ENCODE assay signal across 10 cellular contexts in genomic region chr16:10743227-10743609, GRCh38. TPM values are rescaled to one million over a fixed set of nuclear protein-coding genes. Genes with fewer than 3 reads are reported as not detected.
DNase-seq lines count a peak whose midpoint lies in the region; ATAC-seq and FAIRE-seq lines count a peak whose summit lies in the region.
"Had no signal": no experiment of that assay in that cellular context is flagged by ENCODE, and none has a peak within 500 bp of the region (broad histone marks: within the 10 kb centered on the region; RNA-seq: fewer than 3 reads in every experiment).

No MANE protein-coding gene starts in this region.

- no peak overlapping the region for H4K91ac ChIP-seq in neuronal stem cell (ENCODE audit: low read depth, low read length, poor library complexity)

- peaks cover 16% of the 10 kb centered on the region for H3K36me3 ChIP-seq in CD4-positive, CD25-positive, alpha-beta regulatory T cell (ENCODE audit: control insufficient read depth, insufficient read depth, low read length)
- H3K36me3 ChIP-seq in NT2/D1 (ENCODE audit: insufficient read depth, insufficient read length, low read length) (peaks cover 24% of the 10 kb centered on the region), endocrine pancreas (ENCODE audit: control insufficient read depth, insufficient read depth, low read length) (no peaks in the 10 kb centered on the region), neuronal stem cell (replicated peaks in 1 of 2; ENCODE audit: control insufficient read depth in 2 of 2, insufficient read depth in 2 of 2, low read length in 2 of 2) (peaks cover 3 to 13% of the 10 kb centered on the region in 2 donors)

- peaks cover 14% of the 10 kb centered on the region for H3K36me3 Mint-ChIP-seq in CD4-positive, CD25-positive, alpha-beta regulatory T cell

- H2AK5ac ChIP-seq in neuronal stem cell (ENCODE audit: low read depth, low read length): no peak overlapping the region

- H3K4me1 ChIP-seq in CD4-positive, CD25-positive, alpha-beta regulatory T cell (ENCODE audit: control insufficient read depth, insufficient read depth, low read length, poor library complexity, severe bottlenecking): peaks cover 17% of the 10 kb centered on the region
- H3K4me1 ChIP-seq in NT2/D1 (ENCODE audit: insufficient read depth, insufficient read length) (peaks cover 1% of the 10 kb centered on the region), endocrine pancreas (ENCODE audit: control insufficient read depth, insufficient read depth, low read length) (no peaks in the 10 kb centered on the region), neuronal stem cell (ENCODE audit: control insufficient read depth in 2 of 2, insufficient read depth in 1 of 2, low read depth in 1 of 2, low read length in 2 of 2) (peaks cover 2 to 3% of the 10 kb centered on the region in 2 donors)

- no peak overlapping the region for H2BK15ac ChIP-seq in neuronal stem cell (ENCODE audit: low read length)

- peaks cover 9 to 32% (median 27%) of the 10 kb centered on the region in 4 donors for H3K4me1 Mint-ChIP-seq in CD4-positive, CD25-positive, alpha-beta regulatory T cell

- no peak overlapping the region for H2BK120ac ChIP-seq in neuronal stem cell (ENCODE audit: low read depth, low read length)

- no peak overlapping the region for H3K18ac ChIP-seq in neuronal stem cell (ENCODE audit: low read length)

- H2BK5ac ChIP-seq in neuronal stem cell (ENCODE audit: low read length): no peak overlapping the region

- H3K9ac ChIP-seq in NT2/D1 (ENCODE audit: insufficient read length, low read depth) (peak overlapping the region; percentile 97), endocrine pancreas (ENCODE audit: control insufficient read depth, insufficient read depth, low read length) (peak overlapping the region; percentile 61), neuronal stem cell (ENCODE audit: low read depth, low read length, poor library complexity) (no peak overlapping the region)

- H2BK12ac ChIP-seq in neuronal stem cell (ENCODE audit: low read length): no peak overlapping the region

- H3K79me1 ChIP-seq in neuronal stem cell (ENCODE audit: low read depth, low read length): no peaks in the 10 kb centered on the region

- peaks cover 0 to 2% (median 0%) of the 10 kb centered on the region in 7 donors for H3K9me3 Mint-ChIP-seq in CD4-positive, CD25-positive, alpha-beta regulatory T cell

- no peak for FAIRE-seq in urothelium cell line (lab: Jason Lieb, UNC)
- FAIRE-seq: RCC 7860 had no signal

- no peak overlapping the region for H4K8ac ChIP-seq in neuronal stem cell (ENCODE audit: low read depth, low read length)

- peak overlapping the region; percentile 97 for H3K27ac ChIP-seq in CD4-positive, CD25-positive, alpha-beta regulatory T cell (ENCODE audit: insufficient read depth, low read length, poor library complexity, severe bottlenecking)
- no peak overlapping the region for H3K27ac ChIP-seq in neuronal stem cell (replicated peaks; ENCODE audit: low read length)

- H3K27me3 Mint-ChIP-seq in CD4-positive, CD25-positive, alpha-beta regulatory T cell: no peaks in the 10 kb centered on the region

- H3K4ac ChIP-seq in neuronal stem cell (ENCODE audit: low read length): no peak overlapping the region

- H3K4me3 Mint-ChIP-seq in CD4-positive, CD25-positive, alpha-beta regulatory T cell: peak overlapping the region; percentile 88 to 97 (median 96)

- H3K4me3 ChIP-seq in CD4-positive, CD25-positive, alpha-beta regulatory T cell (ENCODE audit: low read depth, low read length): peak overlapping the region; percentile 73
- H3K4me3 ChIP-seq in NT2/D1 (ENCODE audit: insufficient read length, low read depth): peak overlapping the region; percentile 86
- H3K4me3 ChIP-seq in endocrine pancreas (ENCODE audit: control insufficient read depth, insufficient read depth, low read length): peak overlapping the region; percentile 69
- peak overlapping the region in 1 of 2 donors; percentile 81 for H3K4me3 ChIP-seq in neuronal stem cell (ENCODE audit: low read length in 2 of 2)

- H2AFZ ChIP-seq in neuronal stem cell (ENCODE audit: low read length): peak overlapping the region; percentile 97

- WGBS in neuronal stem cell (ENCODE audit: extremely low coverage in 2 of 2, insufficient read length in 2 of 2, insufficient replicate concordance in 1 of 2), 2 donors: no CpG with 5 or more reads among the region's 5 CpGs

- ATAC-seq in CD4-positive, CD25-positive, alpha-beta regulatory T cell (ENCODE audit: low read depth in 2 of 2): no peak
- ATAC-seq in GM19397 (IDR thresholded peaks at IDR 0.05; ENCODE audit: unreplicated experiment): no peak
- no peak for ATAC-seq in GM21723 (IDR thresholded peaks at IDR 0.05; ENCODE audit: unreplicated experiment)

- no peaks in the 10 kb centered on the region for H3K27me3 ChIP-seq in CD4-positive, CD25-positive, alpha-beta regulatory T cell (ENCODE audit: control insufficient read depth, insufficient read depth, low read length)
- no peaks in the 10 kb centered on the region for H3K27me3 ChIP-seq in NT2/D1 (ENCODE audit: insufficient read depth, insufficient read length)
- no peaks in the 10 kb centered on the region for H3K27me3 ChIP-seq in endocrine pancreas (ENCODE audit: control insufficient read depth, insufficient read depth, low read length)
- H3K27me3 ChIP-seq in neuronal stem cell (ENCODE audit: control insufficient read depth in 3 of 3, insufficient read depth in 3 of 3, low read depth in 1 of 3, low read length in 3 of 3): no peaks in the 10 kb centered on the region

- H3K9me3 ChIP-seq in CD4-positive, CD25-positive, alpha-beta regulatory T cell (ENCODE audit: control insufficient read depth in 2 of 2, low read length in 2 of 2): no peaks in the 10 kb centered on the region
- H3K9me3 ChIP-seq in NT2/D1 (ENCODE audit: insufficient read depth, low read length) (no peaks in the 10 kb centered on the region), endocrine pancreas (ENCODE audit: control insufficient read depth, low read length) (no peaks in the 10 kb centered on the region), neuronal stem cell (replicated peaks in 1 of 2; ENCODE audit: control insufficient read depth in 2 of 2, insufficient read depth in 1 of 2, low read depth in 1 of 2, low read length in 2 of 2) (no peaks in the 10 kb centered on the region)

- peak overlapping the region; percentile 42 for H3K4me2 ChIP-seq in neuronal stem cell (ENCODE audit: insufficient read depth, low read length, poor library complexity, severe bottlenecking)

- DNase-seq in CD4-positive, CD25-positive, alpha-beta regulatory T cell: no peak
- DNase-seq in NT2/D1 (ENCODE audit: low read depth, low spot score) (no peak), neuronal stem cell (ENCODE audit: low spot score) (no peak), germinal center (ENCODE audit: low spot score) (no peak), urothelium cell line (ENCODE audit: low spot score) (no peak)

- H3K23ac ChIP-seq in neuronal stem cell (ENCODE audit: low read depth, low read length, poor library complexity): no peak overlapping the region

- H3K14ac ChIP-seq in neuronal stem cell (ENCODE audit: low read length): no peak overlapping the region

- H3K27ac Mint-ChIP-seq in CD4-positive, CD25-positive, alpha-beta regulatory T cell: peak overlapping the region; percentile 98 to 100 (median 99)

RNA-seq across cellular contexts. Expression of gene NUBP1, which starts 0.4 kb away (rescaled TPM):
- total RNA-seq in CD4-positive, CD25-positive, alpha-beta regulatory T cell: 23.2 TPM
- polyA plus RNA-seq in CD4-positive, CD25-positive, alpha-beta regulatory T cell: 10 to 100 TPM; 37.3 to 44.4 (median 43.2) TPM
- polyA plus RNA-seq in neuronal stem cell (2013, experiment 1 of 2): 31.9 TPM
- polyA plus RNA-seq in neuronal stem cell (2013, experiment 2 of 2): 27.7 TPM

RNA-seq across cellular contexts. Expression of gene TEKT5, which starts 48.5 kb away (rescaled TPM):
- total RNA-seq in CD4-positive, CD25-positive, alpha-beta regulatory T cell: not detected
- under 1 TPM in 1 of 4 donors, not detected in 3; 0.24 TPM for polyA plus RNA-seq in CD4-positive, CD25-positive, alpha-beta regulatory T cell
- 0.20 TPM for polyA plus RNA-seq in neuronal stem cell (2013, experiment 1 of 2)
- polyA plus RNA-seq in neuronal stem cell (2013, experiment 2 of 2): 0.29 TPM
- total RNA-seq: lung microvascular endothelial cell had no signal
